ENCODE assay signal across 9 cellular contexts in the genomic region with DNA sequence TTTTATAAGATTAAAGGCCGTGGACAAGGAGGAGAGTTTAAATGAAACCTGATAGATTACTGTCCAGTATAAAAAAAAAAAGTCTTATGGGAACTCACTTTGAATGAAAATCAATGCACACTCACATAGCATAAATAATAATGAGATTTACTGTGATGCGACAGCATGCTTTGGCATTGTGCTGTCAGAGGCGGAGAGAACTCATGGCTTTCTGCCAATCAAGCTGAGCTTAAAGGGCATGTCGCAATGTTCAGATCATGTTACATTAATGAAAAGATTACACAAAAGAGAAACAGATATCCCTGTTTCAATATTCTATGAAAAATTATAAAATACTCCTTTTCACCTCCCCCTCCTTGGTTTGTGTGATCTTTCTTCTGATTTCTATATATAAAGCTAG.
DNase-seq lines count a peak whose midpoint lies in the region; ATAC-seq, FAIRE-seq and TF ChIP-seq lines count a peak whose summit lies in the region.
"Had no signal": no experiment of that assay in that cellular context is flagged by ENCODE, and none has a peak within 500 bp of the region (broad histone marks: within the 10 kb centered on the region; RNA-seq: fewer than 3 reads in every experiment).

No MANE protein-coding gene starts in this region.

- FAIRE-seq in pancreas (lab: Jason Lieb, UNC) (no peak), GM12891 (lab: Jason Lieb, UNC) (no peak)
- FAIRE-seq: GM18507 had no signal

- peaks cover 76% of the 10 kb centered on the region for H3K27me3 Mint-ChIP-seq in MCF 10A (ENCODE audit: insufficient read depth, unreplicated experiment)
- no peaks in the 10 kb centered on the region for H3K27me3 Mint-ChIP-seq in T-helper 17 cell
- peaks cover 3% of the 10 kb centered on the region for H3K27me3 Mint-ChIP-seq in Caco-2 (ENCODE audit: insufficient read depth, unreplicated experiment)

- no peaks in the 10 kb centered on the region for H3K9me3 Mint-ChIP-seq in MCF 10A (ENCODE audit: unreplicated experiment)
- H3K9me3 Mint-ChIP-seq in stimulated activated effector memory CD8-positive, alpha-beta T cell treated with anti-CD3 and anti-CD28 coated beads, Interleukin-12 subunit alpha, Interleukin-12 subunit beta, amount 100 ng/mL, for 72 hours = peaks cover 11% of the 10 kb centered on the region
- H3K9me3 Mint-ChIP-seq in Caco-2 (ENCODE audit: unreplicated experiment) = no peaks in the 10 kb centered on the region

- H3K4me3 ChIP-seq in pancreas = no peak overlapping the region
- no peak overlapping the region for H3K4me3 ChIP-seq in Caco-2 (ENCODE audit: low read depth, low read length)

- peaks cover 6% of the 10 kb centered on the region for H3K4me1 Mint-ChIP-seq in MCF 10A (ENCODE audit: insufficient read depth, unreplicated experiment)
- H3K4me1 Mint-ChIP-seq in stimulated activated effector memory CD8-positive, alpha-beta T cell treated with anti-CD3 and anti-CD28 coated beads, Interleukin-12 subunit alpha, Interleukin-12 subunit beta, amount 100 ng/mL, for 72 hours = no peaks in the 10 kb centered on the region
- H3K4me1 Mint-ChIP-seq in T-helper 17 cell = no peaks in the 10 kb centered on the region
- H3K4me1 Mint-ChIP-seq in Caco-2 (ENCODE audit: low read depth, unreplicated experiment) = no peaks in the 10 kb centered on the region

- BruUV-seq in MCF 10A (replicated peaks; lab: Mats Ljungman, UMichigan) (no TSS peak), Caco-2 (replicated peaks; lab: Mats Ljungman, UMichigan) (no TSS peak)

- no peak for TF ChIP-seq POLR2A in GM12891 (IDR thresholded peaks at IDR 0.05; ENCODE audit: low read depth, low read length)

- intact Hi-C loops in MCF 10A (cut with micrococcal nuclease) (no loop called here), pancreas (cut with DNase I) (no loop called here), Caco-2 (cut with micrococcal nuclease; ENCODE audit: unreplicated experiment) (no loop called here)

- POLR2A ChIA-PET in MCF 10A (lab: Yijun Ruan, JAX) = interaction anchor here (0.6 to 0.9 kb wide), 2 partner anchors 12 to 415 kb away, joined by 3 to 4 read pairs; no protein-coding TSS in a partner anchor
- POLR2A ChIA-PET in Caco-2 (lab: Charles Lee) = no interaction called here

- H3K4me1 ChIP-seq in pancreas (peaks cover 0 to 5% (median 0%) of the 10 kb centered on the region in 3 donors), Caco-2 (no peaks in the 10 kb centered on the region)

- peak; percentile 30 for DNase-seq in GM03348 (ENCODE audit: low spot score)
- peak; percentile 74 for DNase-seq in NCI-H2107 treated with DMSO at 0.1 percent for 48 hours (lab: John Stamatoyannopoulos, UW; ENCODE audit: unreplicated experiment)
- DNase-seq in MCF 10A (ENCODE audit: unreplicated experiment) = peak; percentile 87
- peak in 4 of 6 donors; percentile 26 to 56 (median 36) for DNase-seq in pancreas
- no peak for DNase-seq in stimulated activated effector memory CD8-positive, alpha-beta T cell treated with anti-CD3 and anti-CD28 coated beads, Interleukin-12 subunit alpha, Interleukin-12 subunit beta, amount 100 ng/mL, for 72 hours (ENCODE audit: low spot score in 2 of 2)
- DNase-seq in GM12891 (ENCODE audit: insufficient read length, low spot score) = no peak
- DNase-seq in T-helper 17 cell = no peak
- DNase-seq in Caco-2 = no peak

- ATAC-seq in pancreas (peak; percentile 53 to 83 (median 75)), T-helper 17 cell (no peak)
- no peak for ATAC-seq in stimulated activated effector memory CD8-positive, alpha-beta T cell treated with anti-CD3 and anti-CD28 coated beads, Interleukin-12 subunit alpha, Interleukin-12 subunit beta, amount 100 ng/mL, for 72 hours

- H3K36me3 ChIP-seq in pancreas = no peaks in the 10 kb centered on the region
- H3K36me3 ChIP-seq in Caco-2 (ENCODE audit: control insufficient read depth, insufficient read depth, low read length) = no peaks in the 10 kb centered on the region

- H3K27ac Mint-ChIP-seq in MCF 10A (ENCODE audit: low read depth, unreplicated experiment) = no peak overlapping the region
- H3K27ac Mint-ChIP-seq in stimulated activated effector memory CD8-positive, alpha-beta T cell treated with anti-CD3 and anti-CD28 coated beads, Interleukin-12 subunit alpha, Interleukin-12 subunit beta, amount 100 ng/mL, for 72 hours = no peak overlapping the region
- no peak overlapping the region for H3K27ac Mint-ChIP-seq in T-helper 17 cell
- H3K27ac Mint-ChIP-seq in Caco-2 (ENCODE audit: unreplicated experiment) = no peak overlapping the region

- WGBS in pancreas, 2 donors = 5 to 13% methylated on average over 4 of the region's 4 CpGs

- H3K27me3 ChIP-seq in pancreas (no peaks in the 10 kb centered on the region), Caco-2 (replicated peaks; ENCODE audit: control insufficient read depth, insufficient read depth, low read length) (no peaks in the 10 kb centered on the region)

- TF ChIP-seq CTCF in MCF 10A (IDR thresholded peaks at IDR 0.05; ENCODE audit: unreplicated experiment) (no peak), pancreas (IDR thresholded peaks at IDR 0.05) (no peak), Caco-2 (IDR thresholded peaks at IDR 0.05; ENCODE audit: insufficient read depth in 1 of 2, low read depth in 1 of 2, low read length in 1 of 2, severe bottlenecking in 1 of 2, unreplicated experiment in 1 of 2) (no peak)

- CTCF ChIA-PET in MCF 10A (lab: Yijun Ruan, JAX) (interaction anchor here (0.6 to 1.1 kb wide), 2 partner anchors 295 to 1875 kb away, joined by 3 read pairs; no protein-coding TSS in a partner anchor), Caco-2 (lab: Charles Lee) (no interaction called here)

- H3K36me3 Mint-ChIP-seq in MCF 10A (ENCODE audit: insufficient read depth, unreplicated experiment) = no peaks in the 10 kb centered on the region
- H3K36me3 Mint-ChIP-seq in stimulated activated effector memory CD8-positive, alpha-beta T cell treated with anti-CD3 and anti-CD28 coated beads, Interleukin-12 subunit alpha, Interleukin-12 subunit beta, amount 100 ng/mL, for 72 hours = no peaks in the 10 kb centered on the region
- no peaks in the 10 kb centered on the region for H3K36me3 Mint-ChIP-seq in T-helper 17 cell (ENCODE audit: low read depth)
- no peaks in the 10 kb centered on the region for H3K36me3 Mint-ChIP-seq in Caco-2 (ENCODE audit: insufficient read depth, unreplicated experiment)

- H3K27ac ChIP-seq in pancreas = no peak overlapping the region

- no peak overlapping the region for H3K4me3 Mint-ChIP-seq in MCF 10A (ENCODE audit: unreplicated experiment)
- no peak overlapping the region for H3K4me3 Mint-ChIP-seq in stimulated activated effector memory CD8-positive, alpha-beta T cell treated with anti-CD3 and anti-CD28 coated beads, Interleukin-12 subunit alpha, Interleukin-12 subunit beta, amount 100 ng/mL, for 72 hours
- H3K4me3 Mint-ChIP-seq in T-helper 17 cell = no peak overlapping the region
- no peak overlapping the region for H3K4me3 Mint-ChIP-seq in Caco-2 (ENCODE audit: unreplicated experiment)

- H3K9me3 ChIP-seq in pancreas = no peaks in the 10 kb centered on the region
- H3K9me3 ChIP-seq in T-helper 17 cell (ENCODE audit: control insufficient read depth, low read length, poor library complexity, severe bottlenecking) = no peaks in the 10 kb centered on the region
- H3K9me3 ChIP-seq in Caco-2 = no peaks in the 10 kb centered on the region

TF ChIP-seq in GM12891, 5 proteins besides CTCF, POLR2A, EP300 and RAD21:
- no peak for TF ChIP-seq TAF1 (IDR thresholded peaks at IDR 0.05; ENCODE audit: low read depth, low read length)
- no peak for TF ChIP-seq POU2F2 (IDR thresholded peaks at IDR 0.05; ENCODE audit: low read depth, low read length)
- TF ChIP-seq PAX5 (IDR thresholded peaks at IDR 0.05; ENCODE audit: insufficient read depth, low read length, severe bottlenecking) = no peak
- TF ChIP-seq SPI1 (IDR thresholded peaks at IDR 0.05; ENCODE audit: low read depth, low read length) = no peak
- TF ChIP-seq POLR2AphosphoS5 (IDR thresholded peaks at IDR 0.05; ENCODE audit: low read depth, low read length) = no peak
TF ChIP-seq in GM12891: peak in this region for 0.

Comparison
In these comparisons a context has a peak if more than half of its experiments do, and no peak if none do; other contexts are left out.
1. DNase-seq: peak in GM03348 (single experiment), NCI-H2107 treated with DMSO at 0.1 percent for 48 hours (single experiment), MCF 10A (single experiment) and pancreas (4 of 6); none in stimulated activated effector memory CD8-positive, alpha-beta T cell treated with anti-CD3 and anti-CD28 coated beads, Interleukin-12 subunit alpha, Interleukin-12 subunit beta, amount 100 ng/mL, for 72 hours (0 of 2), GM12891 (single experiment), T-helper 17 cell (0 of 3) and Caco-2 (0 of 2).
2. ATAC-seq: peak in pancreas (4 of 4); none in stimulated activated effector memory CD8-positive, alpha-beta T cell treated with anti-CD3 and anti-CD28 coated beads, Interleukin-12 subunit alpha, Interleukin-12 subunit beta, amount 100 ng/mL, for 72 hours (single experiment) and T-helper 17 cell (single experiment).